Comparison of ENCODE assay signal across 33 cellular contexts in genomic region chr9:13967493-13967892, GRCh38.
"Had no signal": no experiment of that assay in that cellular context is flagged by ENCODE, and none has a peak within 500 bp of the region (broad histone marks: within the 10 kb centered on the region; RNA-seq: fewer than 3 reads in every experiment).

No MANE protein-coding gene starts in this region.

- FAIRE-seq: islet of Langerhans, pancreas, TTC549 had no signal

- H3K4me3 ChIP-seq: adrenal gland, body of pancreas, coronary artery, dorsolateral prefrontal cortex, gastrocnemius medialis, left ventricle myocardium inferior, lung, mucosa of descending colon, pancreas, prostate gland, skin epidermis, testis, transverse colon had no signal

- H3K9me3 ChIP-seq: adrenal gland, body of pancreas, gastrocnemius medialis, left ventricle myocardium inferior, mucosa of descending colon, pancreas, prostate gland, testis, transverse colon had no signal

- DNase-seq: activated CD4-positive, alpha-beta T cell treated with anti-CD3 and anti-CD28 coated beads for 4 hours; activated CD4-positive, alpha-beta T cell treated with anti-CD3 and anti-CD28 coated beads, Interleukin-2, amount 50 U/mL, for 48 hours; activated CD8-positive, alpha-beta memory T cell treated with anti-CD3 and anti-CD28 coated beads for 24 hours; activated effector memory CD4-positive, alpha-beta T cell treated with anti-CD3 and anti-CD28 coated beads, Interleukin-2, amount 50 U/mL, for 16 hours; activated naive CD4-positive, alpha-beta T cell treated with anti-CD3 and anti-CD28 coated beads for 36 hours; activated naive CD8-positive, alpha-beta T cell treated with anti-CD3 and anti-CD28 coated beads for 36 hours; adrenal gland; aorta; body of pancreas; dorsolateral prefrontal cortex; effector memory CD4-positive, alpha-beta T cell; gastrocnemius medialis; glutamatergic neuron; left ventricle myocardium inferior; mucosa of descending colon; nephron progenitor cell; nucleus accumbens; pancreas; retina; stimulated activated CD4-positive, alpha-beta T cell treated with anti-CD3 and anti-CD28 coated beads, Interleukin-12 subunit alpha, Interleukin-12 subunit beta, amount 100 ng/mL, for 4 hours; stimulated activated CD4-positive, alpha-beta T cell treated with anti-CD3 and anti-CD28 coated beads, Interleukin-4, amount 100 ng/mL, for 1 hour; stimulated activated naive CD8-positive, alpha-beta T cell treated with anti-CD3 and anti-CD28 coated beads, Interleukin-15, Interleukin-2, amounts not matched to agents 100 U/mL and 50 U/mL, for 24 hours; T-helper 9 cell; testis; transverse colon had no signal

- H3K4me1 ChIP-seq: body of pancreas, pancreas, prostate gland had no signal

- H3K36me3 ChIP-seq: adrenal gland, gastrocnemius medialis, left ventricle myocardium inferior, pancreas, prostate gland, transverse colon had no signal

- H3K27ac ChIP-seq: adrenal gland, body of pancreas, coronary artery, dorsolateral prefrontal cortex, gastrocnemius medialis, left ventricle myocardium inferior, pancreas, prostate gland, skin epidermis, testis, transverse colon, VCaP had no signal

- H3K27me3 ChIP-seq: adrenal gland, body of pancreas, dorsolateral prefrontal cortex, gastrocnemius medialis, pancreas, testis, transverse colon had no signal

- ATAC-seq: body of pancreas; gastrocnemius medialis; mucosa of descending colon; pancreas; sciatic nerve; stimulated activated naive CD8-positive, alpha-beta T cell treated with anti-CD3 and anti-CD28 coated beads, Interleukin-15, Interleukin-2, amounts not matched to agents 100 U/mL and 50 U/mL, for 24 hours had no signal
